ENCODE assay signal across 12 cellular contexts in genomic region chr3:131796558-131796957, GRCh38.
DNase-seq lines count a peak whose midpoint lies in the region; ATAC-seq and TF ChIP-seq lines count a peak whose summit lies in the region.
"Had no signal": no experiment of that assay in that cellular context is flagged by ENCODE, and none has a peak within 500 bp of the region (broad histone marks: within the 10 kb centered on the region; RNA-seq: fewer than 3 reads in every experiment).

No MANE protein-coding gene starts in this region.

- H3K27me3 Mint-ChIP-seq in activated CD8-positive, alpha-beta memory T cell treated with anti-CD3 and anti-CD28 coated beads, Interleukin-2, amount 10 ng/mL, durations not matched to agents 7 days and 5 days, result peaks cover 10% of the 10 kb centered on the region

- TF ChIP-seq CTCF in GM12864 (IDR thresholded peaks at IDR 0.05; ENCODE audit: low read depth, low read length, missing control alignments), result no peak

- no peak overlapping the region for H3K27ac Mint-ChIP-seq in activated CD8-positive, alpha-beta memory T cell treated with anti-CD3 and anti-CD28 coated beads, Interleukin-2, amount 10 ng/mL, durations not matched to agents 7 days and 5 days
- H3K27ac Mint-ChIP-seq: activated naive CD8-positive, alpha-beta T cell treated with anti-CD3 and anti-CD28 coated beads, Interleukin-2, amount 10 ng/mL, durations not matched to agents 7 days and 5 days; type B pancreatic cell had no signal

- CTCF ChIA-PET in activated CD8-positive, alpha-beta memory T cell treated with anti-CD3 and anti-CD28 coated beads, Interleukin-2, amount 10 ng/mL, durations not matched to agents 7 days and 5 days (lab: Charles Lee), result interaction anchor here (0.7 to 1.9 kb wide), 2 partner anchors 13 to 233 kb away, joined by 3 to 5 read pairs; no protein-coding TSS in a partner anchor

- H3K4me3 ChIP-seq in GM12864 (ENCODE audit: low read depth, low read length), result no peak overlapping the region

- no peak overlapping the region for H3K4me3 Mint-ChIP-seq in activated CD8-positive, alpha-beta memory T cell treated with anti-CD3 and anti-CD28 coated beads, Interleukin-2, amount 10 ng/mL, durations not matched to agents 7 days and 5 days
- H3K4me3 Mint-ChIP-seq: activated naive CD8-positive, alpha-beta T cell treated with anti-CD3 and anti-CD28 coated beads, Interleukin-2, amount 10 ng/mL, durations not matched to agents 7 days and 5 days; type B pancreatic cell had no signal

- peak; percentile 22 for DNase-seq in GM12864 (ENCODE audit: low read depth)
- DNase-seq in head of caudate nucleus, result peak in 31 of 42 donors; percentile 2 to 67 (median 25)
- DNase-seq in Right ventricle myocardium superior, result no peak
- DNase-seq in activated CD8-positive, alpha-beta memory T cell treated with anti-CD3 and anti-CD28 coated beads, Interleukin-2, amount 10 ng/mL, durations not matched to agents 7 days and 5 days, result no peak
- no peak for DNase-seq in NOMO-1 treated with dmso at 0.1 percent for 144 hours (lab: John Stamatoyannopoulos, UW; ENCODE audit: unreplicated experiment)
- DNase-seq: activated naive CD8-positive, alpha-beta T cell treated with anti-CD3 and anti-CD28 coated beads, Interleukin-2, amount 10 ng/mL, durations not matched to agents 7 days and 5 days; Calu3; T1000 had no signal

- H3K36me3 Mint-ChIP-seq in activated CD8-positive, alpha-beta memory T cell treated with anti-CD3 and anti-CD28 coated beads, Interleukin-2, amount 10 ng/mL, durations not matched to agents 7 days and 5 days, result no peaks in the 10 kb centered on the region
- H3K36me3 Mint-ChIP-seq: activated naive CD8-positive, alpha-beta T cell treated with anti-CD3 and anti-CD28 coated beads, Interleukin-2, amount 10 ng/mL, durations not matched to agents 7 days and 5 days; type B pancreatic cell had no signal

- intact Hi-C loops in head of caudate nucleus (cut with DNase I) (no loop called here), Right ventricle myocardium superior (cut with DNase I) (no loop called here)

- H3K9me3 Mint-ChIP-seq in activated CD8-positive, alpha-beta memory T cell treated with anti-CD3 and anti-CD28 coated beads, Interleukin-2, amount 10 ng/mL, durations not matched to agents 7 days and 5 days (ENCODE audit: low read depth), result no peaks in the 10 kb centered on the region
- H3K9me3 Mint-ChIP-seq: activated naive CD8-positive, alpha-beta T cell treated with anti-CD3 and anti-CD28 coated beads, Interleukin-2, amount 10 ng/mL, durations not matched to agents 7 days and 5 days; type B pancreatic cell had no signal

- ATAC-seq in GM21423 (IDR thresholded peaks at IDR 0.05; ENCODE audit: unreplicated experiment) (peak; percentile 58), HG03442 (IDR thresholded peaks at IDR 0.05; ENCODE audit: unreplicated experiment) (peak; percentile 72), Right ventricle myocardium superior (ENCODE audit: poor library complexity) (no peak), GM21526 (IDR thresholded peaks at IDR 0.05; ENCODE audit: low FRiP score, unreplicated experiment) (no peak)
- no peak for ATAC-seq in activated CD8-positive, alpha-beta memory T cell treated with anti-CD3 and anti-CD28 coated beads, Interleukin-2, amount 10 ng/mL, durations not matched to agents 7 days and 5 days

- H3K4me1 Mint-ChIP-seq in activated CD8-positive, alpha-beta memory T cell treated with anti-CD3 and anti-CD28 coated beads, Interleukin-2, amount 10 ng/mL, durations not matched to agents 7 days and 5 days, result peaks cover 9% of the 10 kb centered on the region

Comparison
In these comparisons a context has a peak if more than half of its experiments do, and no peak if none do; other contexts are left out.
1. DNase-seq: peak in GM12864 (single experiment) and head of caudate nucleus (31 of 42); none in Right ventricle myocardium superior (single experiment), activated CD8-positive, alpha-beta memory T cell treated with anti-CD3 and anti-CD28 coated beads, Interleukin-2, amount 10 ng/mL, durations not matched to agents 7 days and 5 days (single experiment) and NOMO-1 treated with dmso at 0.1 percent for 144 hours (single experiment).
2. ATAC-seq: peak in GM21423 (single experiment) and HG03442 (single experiment); none in Right ventricle myocardium superior (single experiment), activated CD8-positive, alpha-beta memory T cell treated with anti-CD3 and anti-CD28 coated beads, Interleukin-2, amount 10 ng/mL, durations not matched to agents 7 days and 5 days (single experiment) and GM21526 (single experiment).